Comparison of ENCODE assay signal across 17 cellular contexts in the genomic region with DNA sequence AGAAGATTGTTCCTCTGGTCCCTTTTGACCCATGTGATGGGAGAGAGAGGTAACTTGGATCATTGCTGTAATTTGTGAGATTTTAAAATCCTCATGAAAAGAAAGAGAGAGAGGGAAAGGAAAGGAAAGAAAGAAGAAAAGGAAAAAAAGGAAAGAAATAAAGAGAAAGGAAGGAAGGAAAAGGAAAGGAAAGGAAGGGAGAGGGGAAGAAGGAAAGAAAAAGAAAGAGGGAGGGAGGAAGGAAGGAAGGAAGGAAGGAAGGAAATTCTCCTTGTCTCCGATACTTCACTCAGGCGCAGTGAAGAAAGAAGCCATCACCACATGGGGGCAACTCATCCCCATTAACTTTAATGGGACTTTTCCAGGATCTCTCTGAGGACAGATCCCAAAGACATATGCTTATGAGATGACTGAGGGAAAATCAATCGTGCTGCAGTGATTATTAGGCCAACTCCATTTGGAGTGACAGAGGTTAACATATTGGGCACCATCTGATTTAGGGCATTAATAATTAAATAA.
"Had no signal": no experiment of that assay in that cellular context is flagged by ENCODE, and none has a peak within 500 bp of the region (broad histone marks: within the 10 kb centered on the region; RNA-seq: fewer than 3 reads in every experiment).

No MANE protein-coding gene starts in this region.

- H3K9me3 ChIP-seq: esophagus muscularis mucosa, stomach, testis had no signal

- H3K4me1 ChIP-seq: esophagus muscularis mucosa had no signal

- H3K27ac ChIP-seq: esophagus muscularis mucosa, testis had no signal

- H3K27me3 ChIP-seq: testis had no signal

- ATAC-seq: activated CD4-positive, alpha-beta T cell treated with anti-CD3 and anti-CD28 coated beads for 36 hours; activated T-cell treated with anti-CD3 and anti-CD28 coated beads, Interleukin-2, amount 50 U/mL, for 4 hours; natural killer cell had no signal

- FAIRE-seq: colon had no signal

- H3K4me3 ChIP-seq: esophagus muscularis mucosa, stomach, testis had no signal

- DNase-seq: activated CD4-positive, alpha-beta memory T cell treated with anti-CD3 and anti-CD28 coated beads, Interleukin-2, amount 10 ng/mL, durations not matched to agents 7 days and 5 days; activated CD4-positive, alpha-beta T cell treated with anti-CD3 and anti-CD28 coated beads for 36 hours; activated effector memory CD4-positive, alpha-beta T cell treated with Interleukin-2 at 50 U/mL for 16 hours; activated naive CD4-positive, alpha-beta T cell treated with anti-CD3 and anti-CD28 coated beads, Interleukin-2, amount 50 U/mL, for 16 hours; activated T-cell treated with anti-CD3 and anti-CD28 coated beads, Interleukin-2, amount 50 U/mL, for 4 hours; caudate nucleus; kidney glomerular epithelial cell; left ventricle myocardium superior; mesenchymal stem cell; natural killer cell; stimulated activated CD4-positive, alpha-beta T cell treated with anti-CD3 and anti-CD28 coated beads, Interleukin-12 subunit alpha, Interleukin-12 subunit beta, amount 100 ng/mL, for 4 hours; stimulated activated CD4-positive, alpha-beta T cell treated with anti-CD3 and anti-CD28 coated beads, Interleukin-2, amount 100 ng/mL, for 24 hours; T1000; testis had no signal

- H3K36me3 ChIP-seq: esophagus muscularis mucosa, stomach had no signal
